In genomic region chr4:128776794-128777216, GRCh38 we compare ENCODE assay signal across 10 cellular contexts. TPM values are rescaled to one million over a fixed set of nuclear protein-coding genes. Genes with fewer than 3 reads are reported as not detected.
DNase-seq lines count a peak whose midpoint lies in the region; ATAC-seq and TF ChIP-seq lines count a peak whose summit lies in the region.
"Had no signal": no experiment of that assay in that cellular context is flagged by ENCODE, and none has a peak within 500 bp of the region (broad histone marks: within the 10 kb centered on the region; RNA-seq: fewer than 3 reads in every experiment).

No MANE protein-coding gene starts in this region.

- intact Hi-C loops in gastrocnemius medialis (cut with DNase I; ENCODE audit: low total_unique reads): no loop called here

- peak; percentile 62 to 79 for ATAC-seq in upper lobe of left lung (ENCODE audit: low FRiP score in 2 of 2)
- no peak for ATAC-seq in gastroesophageal sphincter
- no peak for ATAC-seq in gastrocnemius medialis

- peaks cover 4 to 12% (median 10%) of the 10 kb centered on the region in 4 donors for H3K4me1 ChIP-seq in upper lobe of left lung
- peaks cover 0 to 8% (median 0%) of the 10 kb centered on the region in 3 donors for H3K4me1 ChIP-seq in gastroesophageal sphincter
- H3K4me1 ChIP-seq in gastrocnemius medialis: no peaks in the 10 kb centered on the region

- in situ Hi-C loops in gastrocnemius medialis (cut with MboI; ENCODE audit: low sequenced_read_pairs in 4 of 4): no loop called here

- H3K36me3 ChIP-seq in upper lobe of left lung (no peaks in the 10 kb centered on the region), gastroesophageal sphincter (no peaks in the 10 kb centered on the region), gastrocnemius medialis (no peaks in the 10 kb centered on the region)

- H3K27me3 ChIP-seq in upper lobe of left lung (no peaks in the 10 kb centered on the region), gastroesophageal sphincter (no peaks in the 10 kb centered on the region), gastrocnemius medialis (no peaks in the 10 kb centered on the region)

- H3K27ac ChIP-seq in upper lobe of left lung (no peak overlapping the region), gastroesophageal sphincter (no peak overlapping the region), gastrocnemius medialis (no peak overlapping the region)

- DNase-seq in NCI-H748 (lab: John Stamatoyannopoulos, UW; ENCODE audit: unreplicated experiment) (peak; percentile 20), NCI-H748 treated with DMSO at 0.1 percent for 48 hours (lab: John Stamatoyannopoulos, UW) (no peak), RPMI7951 (ENCODE audit: low read depth) (peak; percentile 84), glomerular visceral epithelial cell (ENCODE audit: extremely low spot score) (peak; percentile 99), upper lobe of left lung (peak in 1 of 2 donors; percentile 88), gastrocnemius medialis (no peak), GDM1 (lab: John Stamatoyannopoulos, UW) (no peak)
- DNase-seq: CD4-positive, CD25-positive, alpha-beta regulatory T cell; OCI-M1 had no signal

- H3K4me3 ChIP-seq in upper lobe of left lung (no peak overlapping the region), gastroesophageal sphincter (no peak overlapping the region), gastrocnemius medialis (no peak overlapping the region)

- no peak for TF ChIP-seq EP300 in upper lobe of left lung (IDR thresholded peaks at IDR 0.05)
- no peak for TF ChIP-seq EP300 in gastroesophageal sphincter (IDR thresholded peaks at IDR 0.05)

- 51 to 53% methylated on average over 3 of the region's 3 CpGs for WGBS in upper lobe of left lung, 2 donors
- WGBS in gastroesophageal sphincter (ENCODE audit: low coverage in 1 of 2), 2 donors: 50 to 58% methylated on average over 2 of the region's 3 CpGs

- no peak for TF ChIP-seq POLR2A in upper lobe of left lung (IDR thresholded peaks at IDR 0.05)
- no peak for TF ChIP-seq POLR2A in gastroesophageal sphincter (IDR thresholded peaks at IDR 0.05)
- no peak for TF ChIP-seq POLR2A in gastrocnemius medialis (IDR thresholded peaks at IDR 0.05)

- no peak for TF ChIP-seq CTCF in upper lobe of left lung (IDR thresholded peaks at IDR 0.05)
- no peak for TF ChIP-seq CTCF in gastroesophageal sphincter (IDR thresholded peaks at IDR 0.05)
- TF ChIP-seq CTCF in gastrocnemius medialis (IDR thresholded peaks at IDR 0.05 in 4 of 5, conservative IDR thresholded peaks at IDR 0.05 in 1 of 5): no peak

- H3K9me3 ChIP-seq in upper lobe of left lung (no peaks in the 10 kb centered on the region), gastroesophageal sphincter (no peaks in the 10 kb centered on the region), gastrocnemius medialis (no peaks in the 10 kb centered on the region)

RNA-seq across cellular contexts. Expression of gene JADE1, which starts 32.7 kb away (rescaled TPM):
- 13.7 and 16.5 TPM in 2 replicates for total RNA-seq in RPMI7951 (2014; rRNA removed; shearing (Covaris generic))
- 10 to 100 TPM; 26.2 to 46.5 (median 38.1) TPM for total RNA-seq in upper lobe of left lung
- total RNA-seq in gastroesophageal sphincter: 100 to 1,000 TPM in 1 of 4 donors, 10 to 100 TPM in 3; 45.5 to 112 (median 63.5) TPM
- 10 to 100 TPM; 14.2 to 21.1 (median 14.9) TPM for total RNA-seq in gastrocnemius medialis

Comparison
In these comparisons a context has a peak if more than half of its experiments do, and no peak if none do; other contexts are left out.
1. DNase-seq: peak in NCI-H748 (single experiment), RPMI7951 (single experiment) and glomerular visceral epithelial cell (single experiment); none in NCI-H748 treated with DMSO at 0.1 percent for 48 hours (single experiment), gastrocnemius medialis (0 of 2) and GDM1 (single experiment).
2. ATAC-seq: peak in upper lobe of left lung (2 of 2); none in gastroesophageal sphincter (single experiment) and gastrocnemius medialis (0 of 2).